ENCODE assay signal across 1 cellular context in the genomic region with DNA sequence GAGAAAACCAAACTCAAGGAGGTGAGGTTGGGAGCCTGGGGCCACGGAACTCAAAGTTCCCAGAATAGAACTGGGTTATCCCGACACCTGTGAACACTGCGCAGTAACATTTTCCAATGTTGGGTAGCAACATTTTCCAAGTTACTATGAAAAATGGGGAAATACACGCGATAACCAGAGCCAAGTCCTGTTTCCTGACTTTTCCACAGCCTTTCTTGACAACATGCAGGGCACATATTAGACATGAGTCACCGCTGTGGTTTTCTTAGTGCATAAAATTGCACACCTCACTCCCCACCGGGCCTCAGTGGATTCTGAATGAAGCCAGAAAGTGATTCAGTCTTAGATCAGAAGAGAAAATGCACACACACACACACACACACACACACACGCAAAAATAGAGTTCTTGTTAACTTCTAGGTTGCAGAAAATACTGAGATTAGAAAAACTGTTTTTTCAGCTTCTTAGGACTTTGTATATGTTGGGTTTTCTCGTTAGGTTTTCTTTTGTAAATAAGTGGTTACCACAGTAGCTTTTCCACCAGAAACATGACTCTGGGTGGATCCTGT.
TF ChIP-seq lines count a peak whose summit lies in the region.

No MANE protein-coding gene starts in this region.

TF ChIP-seq in GM12878, 131 proteins besides CTCF, POLR2A, EP300 and RAD21 (continued from another document):
- TF ChIP-seq, protein P1, sequence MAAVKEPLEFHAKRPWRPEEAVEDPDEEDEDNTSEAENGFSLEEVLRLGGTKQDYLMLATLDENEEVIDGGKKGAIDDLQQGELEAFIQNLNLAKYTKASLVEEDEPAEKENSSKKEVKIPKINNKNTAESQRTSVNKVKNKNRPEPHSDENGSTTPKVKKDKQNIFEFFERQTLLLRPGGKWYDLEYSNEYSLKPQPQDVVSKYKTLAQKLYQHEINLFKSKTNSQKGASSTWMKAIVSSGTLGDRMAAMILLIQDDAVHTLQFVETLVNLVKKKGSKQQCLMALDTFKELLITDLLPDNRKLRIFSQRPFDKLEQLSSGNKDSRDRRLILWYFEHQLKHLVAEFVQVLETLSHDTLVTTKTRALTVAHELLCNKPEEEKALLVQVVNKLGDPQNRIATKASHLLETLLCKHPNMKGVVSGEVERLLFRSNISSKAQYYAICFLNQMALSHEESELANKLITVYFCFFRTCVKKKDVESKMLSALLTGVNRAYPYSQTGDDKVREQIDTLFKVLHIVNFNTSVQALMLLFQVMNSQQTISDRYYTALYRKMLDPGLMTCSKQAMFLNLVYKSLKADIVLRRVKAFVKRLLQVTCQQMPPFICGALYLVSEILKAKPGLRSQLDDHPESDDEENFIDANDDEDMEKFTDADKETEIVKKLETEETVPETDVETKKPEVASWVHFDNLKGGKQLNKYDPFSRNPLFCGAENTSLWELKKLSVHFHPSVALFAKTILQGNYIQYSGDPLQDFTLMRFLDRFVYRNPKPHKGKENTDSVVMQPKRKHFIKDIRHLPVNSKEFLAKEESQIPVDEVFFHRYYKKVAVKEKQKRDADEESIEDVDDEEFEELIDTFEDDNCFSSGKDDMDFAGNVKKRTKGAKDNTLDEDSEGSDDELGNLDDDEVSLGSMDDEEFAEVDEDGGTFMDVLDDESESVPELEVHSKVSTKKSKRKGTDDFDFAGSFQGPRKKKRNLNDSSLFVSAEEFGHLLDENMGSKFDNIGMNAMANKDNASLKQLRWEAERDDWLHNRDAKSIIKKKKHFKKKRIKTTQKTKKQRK (IDR thresholded peaks at IDR 0.05; ENCODE audit: low read depth, low read length) = no peak
- TF ChIP-seq CREM (IDR thresholded peaks at IDR 0.05; ENCODE audit: low read depth) (no peak), ATF7 (IDR thresholded peaks at IDR 0.05; ENCODE audit: low read depth) (no peak), NFIC (IDR thresholded peaks at IDR 0.05; ENCODE audit: low read depth, low read length) (peak; percentile 41; the same call in 1 of the 2 replicates), KAT2A (conservative IDR thresholded peaks at IDR 0.05; ENCODE audit: control insufficient read depth, low read depth, low read length) (no peak), ZNF384 (IDR thresholded peaks at IDR 0.05; ENCODE audit: borderline replicate concordance, low read depth, low read length) (no peak), BMI1 (IDR thresholded peaks at IDR 0.05; ENCODE audit: borderline replicate concordance) (no peak), RUNX3 (IDR thresholded peaks at IDR 0.05; ENCODE audit: low read length) (peak; percentile 79), POLR2AphosphoS5 (IDR thresholded peaks at IDR 0.05; ENCODE audit: low read length) (no peak), ETV6 (conservative IDR thresholded peaks at IDR 0.05 in 1 of 2, IDR thresholded peaks at IDR 0.05 in 1 of 2; ENCODE audit: borderline replicate concordance in 1 of 2, low read depth in 1 of 2) (no peak), PAX5 (IDR thresholded peaks at IDR 0.05; ENCODE audit: borderline replicate concordance, low read depth, low read length) (no peak), EED (IDR thresholded peaks at IDR 0.05; ENCODE audit: low read depth) (peak; percentile 58), CBFB (IDR thresholded peaks at IDR 0.05; ENCODE audit: low read depth) (no peak), IKZF2 (IDR thresholded peaks at IDR 0.05) (peak in 1 of 2 experiments; percentile 39; a peak in 2 of 4 replicates), SMAD5 (IDR thresholded peaks at IDR 0.05; ENCODE audit: low read depth) (no peak), MTA3 (IDR thresholded peaks at IDR 0.05; ENCODE audit: borderline replicate concordance, low read length) (no peak), ZNF207 (IDR thresholded peaks at IDR 0.05; ENCODE audit: borderline replicate concordance) (no peak)
- TF ChIP-seq, protein P2, sequence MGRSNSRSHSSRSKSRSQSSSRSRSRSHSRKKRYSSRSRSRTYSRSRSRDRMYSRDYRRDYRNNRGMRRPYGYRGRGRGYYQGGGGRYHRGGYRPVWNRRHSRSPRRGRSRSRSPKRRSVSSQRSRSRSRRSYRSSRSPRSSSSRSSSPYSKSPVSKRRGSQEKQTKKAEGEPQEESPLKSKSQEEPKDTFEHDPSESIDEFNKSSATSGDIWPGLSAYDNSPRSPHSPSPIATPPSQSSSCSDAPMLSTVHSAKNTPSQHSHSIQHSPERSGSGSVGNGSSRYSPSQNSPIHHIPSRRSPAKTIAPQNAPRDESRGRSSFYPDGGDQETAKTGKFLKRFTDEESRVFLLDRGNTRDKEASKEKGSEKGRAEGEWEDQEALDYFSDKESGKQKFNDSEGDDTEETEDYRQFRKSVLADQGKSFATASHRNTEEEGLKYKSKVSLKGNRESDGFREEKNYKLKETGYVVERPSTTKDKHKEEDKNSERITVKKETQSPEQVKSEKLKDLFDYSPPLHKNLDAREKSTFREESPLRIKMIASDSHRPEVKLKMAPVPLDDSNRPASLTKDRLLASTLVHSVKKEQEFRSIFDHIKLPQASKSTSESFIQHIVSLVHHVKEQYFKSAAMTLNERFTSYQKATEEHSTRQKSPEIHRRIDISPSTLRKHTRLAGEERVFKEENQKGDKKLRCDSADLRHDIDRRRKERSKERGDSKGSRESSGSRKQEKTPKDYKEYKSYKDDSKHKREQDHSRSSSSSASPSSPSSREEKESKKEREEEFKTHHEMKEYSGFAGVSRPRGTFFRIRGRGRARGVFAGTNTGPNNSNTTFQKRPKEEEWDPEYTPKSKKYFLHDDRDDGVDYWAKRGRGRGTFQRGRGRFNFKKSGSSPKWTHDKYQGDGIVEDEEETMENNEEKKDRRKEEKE (IDR thresholded peaks at IDR 0.05) = no peak
- TF ChIP-seq, protein P3, sequence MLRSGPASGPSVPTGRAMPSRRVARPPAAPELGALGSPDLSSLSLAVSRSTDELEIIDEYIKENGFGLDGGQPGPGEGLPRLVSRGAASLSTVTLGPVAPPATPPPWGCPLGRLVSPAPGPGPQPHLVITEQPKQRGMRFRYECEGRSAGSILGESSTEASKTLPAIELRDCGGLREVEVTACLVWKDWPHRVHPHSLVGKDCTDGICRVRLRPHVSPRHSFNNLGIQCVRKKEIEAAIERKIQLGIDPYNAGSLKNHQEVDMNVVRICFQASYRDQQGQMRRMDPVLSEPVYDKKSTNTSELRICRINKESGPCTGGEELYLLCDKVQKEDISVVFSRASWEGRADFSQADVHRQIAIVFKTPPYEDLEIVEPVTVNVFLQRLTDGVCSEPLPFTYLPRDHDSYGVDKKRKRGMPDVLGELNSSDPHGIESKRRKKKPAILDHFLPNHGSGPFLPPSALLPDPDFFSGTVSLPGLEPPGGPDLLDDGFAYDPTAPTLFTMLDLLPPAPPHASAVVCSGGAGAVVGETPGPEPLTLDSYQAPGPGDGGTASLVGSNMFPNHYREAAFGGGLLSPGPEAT (IDR thresholded peaks at IDR 0.05; ENCODE audit: low read depth) = no peak
- TF ChIP-seq, protein P4, sequence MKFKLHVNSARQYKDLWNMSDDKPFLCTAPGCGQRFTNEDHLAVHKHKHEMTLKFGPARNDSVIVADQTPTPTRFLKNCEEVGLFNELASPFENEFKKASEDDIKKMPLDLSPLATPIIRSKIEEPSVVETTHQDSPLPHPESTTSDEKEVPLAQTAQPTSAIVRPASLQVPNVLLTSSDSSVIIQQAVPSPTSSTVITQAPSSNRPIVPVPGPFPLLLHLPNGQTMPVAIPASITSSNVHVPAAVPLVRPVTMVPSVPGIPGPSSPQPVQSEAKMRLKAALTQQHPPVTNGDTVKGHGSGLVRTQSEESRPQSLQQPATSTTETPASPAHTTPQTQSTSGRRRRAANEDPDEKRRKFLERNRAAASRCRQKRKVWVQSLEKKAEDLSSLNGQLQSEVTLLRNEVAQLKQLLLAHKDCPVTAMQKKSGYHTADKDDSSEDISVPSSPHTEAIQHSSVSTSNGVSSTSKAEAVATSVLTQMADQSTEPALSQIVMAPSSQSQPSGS (IDR thresholded peaks at IDR 0.05; ENCODE audit: low read length) = peak; percentile 18; the same call in 1 of the 2 replicates
- TF ChIP-seq, protein P5, sequence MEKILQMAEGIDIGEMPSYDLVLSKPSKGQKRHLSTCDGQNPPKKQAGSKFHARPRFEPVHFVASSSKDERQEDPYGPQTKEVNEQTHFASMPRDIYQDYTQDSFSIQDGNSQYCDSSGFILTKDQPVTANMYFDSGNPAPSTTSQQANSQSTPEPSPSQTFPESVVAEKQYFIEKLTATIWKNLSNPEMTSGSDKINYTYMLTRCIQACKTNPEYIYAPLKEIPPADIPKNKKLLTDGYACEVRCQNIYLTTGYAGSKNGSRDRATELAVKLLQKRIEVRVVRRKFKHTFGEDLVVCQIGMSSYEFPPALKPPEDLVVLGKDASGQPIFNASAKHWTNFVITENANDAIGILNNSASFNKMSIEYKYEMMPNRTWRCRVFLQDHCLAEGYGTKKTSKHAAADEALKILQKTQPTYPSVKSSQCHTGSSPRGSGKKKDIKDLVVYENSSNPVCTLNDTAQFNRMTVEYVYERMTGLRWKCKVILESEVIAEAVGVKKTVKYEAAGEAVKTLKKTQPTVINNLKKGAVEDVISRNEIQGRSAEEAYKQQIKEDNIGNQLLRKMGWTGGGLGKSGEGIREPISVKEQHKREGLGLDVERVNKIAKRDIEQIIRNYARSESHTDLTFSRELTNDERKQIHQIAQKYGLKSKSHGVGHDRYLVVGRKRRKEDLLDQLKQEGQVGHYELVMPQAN (conservative IDR thresholded peaks at IDR 0.05) = no peak
- TF ChIP-seq, protein P6, sequence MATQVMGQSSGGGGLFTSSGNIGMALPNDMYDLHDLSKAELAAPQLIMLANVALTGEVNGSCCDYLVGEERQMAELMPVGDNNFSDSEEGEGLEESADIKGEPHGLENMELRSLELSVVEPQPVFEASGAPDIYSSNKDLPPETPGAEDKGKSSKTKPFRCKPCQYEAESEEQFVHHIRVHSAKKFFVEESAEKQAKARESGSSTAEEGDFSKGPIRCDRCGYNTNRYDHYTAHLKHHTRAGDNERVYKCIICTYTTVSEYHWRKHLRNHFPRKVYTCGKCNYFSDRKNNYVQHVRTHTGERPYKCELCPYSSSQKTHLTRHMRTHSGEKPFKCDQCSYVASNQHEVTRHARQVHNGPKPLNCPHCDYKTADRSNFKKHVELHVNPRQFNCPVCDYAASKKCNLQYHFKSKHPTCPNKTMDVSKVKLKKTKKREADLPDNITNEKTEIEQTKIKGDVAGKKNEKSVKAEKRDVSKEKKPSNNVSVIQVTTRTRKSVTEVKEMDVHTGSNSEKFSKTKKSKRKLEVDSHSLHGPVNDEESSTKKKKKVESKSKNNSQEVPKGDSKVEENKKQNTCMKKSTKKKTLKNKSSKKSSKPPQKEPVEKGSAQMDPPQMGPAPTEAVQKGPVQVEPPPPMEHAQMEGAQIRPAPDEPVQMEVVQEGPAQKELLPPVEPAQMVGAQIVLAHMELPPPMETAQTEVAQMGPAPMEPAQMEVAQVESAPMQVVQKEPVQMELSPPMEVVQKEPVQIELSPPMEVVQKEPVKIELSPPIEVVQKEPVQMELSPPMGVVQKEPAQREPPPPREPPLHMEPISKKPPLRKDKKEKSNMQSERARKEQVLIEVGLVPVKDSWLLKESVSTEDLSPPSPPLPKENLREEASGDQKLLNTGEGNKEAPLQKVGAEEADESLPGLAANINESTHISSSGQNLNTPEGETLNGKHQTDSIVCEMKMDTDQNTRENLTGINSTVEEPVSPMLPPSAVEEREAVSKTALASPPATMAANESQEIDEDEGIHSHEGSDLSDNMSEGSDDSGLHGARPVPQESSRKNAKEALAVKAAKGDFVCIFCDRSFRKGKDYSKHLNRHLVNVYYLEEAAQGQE (IDR thresholded peaks at IDR 0.05; ENCODE audit: low read depth, low read length) = no peak
- TF ChIP-seq, protein P7, sequence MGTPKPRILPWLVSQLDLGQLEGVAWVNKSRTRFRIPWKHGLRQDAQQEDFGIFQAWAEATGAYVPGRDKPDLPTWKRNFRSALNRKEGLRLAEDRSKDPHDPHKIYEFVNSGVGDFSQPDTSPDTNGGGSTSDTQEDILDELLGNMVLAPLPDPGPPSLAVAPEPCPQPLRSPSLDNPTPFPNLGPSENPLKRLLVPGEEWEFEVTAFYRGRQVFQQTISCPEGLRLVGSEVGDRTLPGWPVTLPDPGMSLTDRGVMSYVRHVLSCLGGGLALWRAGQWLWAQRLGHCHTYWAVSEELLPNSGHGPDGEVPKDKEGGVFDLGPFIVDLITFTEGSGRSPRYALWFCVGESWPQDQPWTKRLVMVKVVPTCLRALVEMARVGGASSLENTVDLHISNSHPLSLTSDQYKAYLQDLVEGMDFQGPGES (IDR thresholded peaks at IDR 0.05) = no peak
